ENCODE assay signal across 1 cellular context in the genomic region with DNA sequence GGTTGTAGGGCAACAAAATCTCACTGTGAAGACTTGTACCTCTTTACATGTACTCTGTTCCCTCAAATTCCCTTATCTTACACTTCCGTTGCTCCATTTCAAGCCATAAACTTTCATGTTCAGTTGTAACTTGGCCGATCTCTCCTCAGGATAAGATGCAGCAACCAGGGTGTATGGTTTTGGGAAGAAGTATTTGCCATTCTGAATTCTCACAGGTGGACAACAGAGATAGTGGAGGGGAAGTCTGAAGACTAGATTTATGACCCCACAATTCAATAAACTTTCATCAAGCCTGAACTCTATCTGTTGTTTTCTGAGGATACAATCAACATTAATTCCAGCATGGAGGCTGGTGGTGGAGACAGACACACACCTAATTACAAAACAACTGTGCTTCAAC.
A peak's percentile ranks its signal among the peaks of the same experiment; 100 is the strongest.
TF ChIP-seq lines count a peak whose summit lies in the region.

No MANE protein-coding gene starts in this region.

TF ChIP-seq in K562, 482 proteins besides CTCF, POLR2A, EP300 and RAD21 (continues in another document):
- TF ChIP-seq ZFP36 (IDR thresholded peaks at IDR 0.05; ENCODE audit: low read depth, low read length, partially characterized antibody), result no peak
- no peak for TF ChIP-seq ZNF274 (IDR thresholded peaks at IDR 0.05; ENCODE audit: borderline replicate concordance, low read depth, low read length)
- no peak for TF ChIP-seq GABPB2 (CRISPR knock-in tag; conservative IDR thresholded peaks at IDR 0.05)
- TF ChIP-seq GTF2A2 (tag; IDR thresholded peaks at IDR 0.05), result no peak
- no peak for TF ChIP-seq CHD2 (IDR thresholded peaks at IDR 0.05; ENCODE audit: low read depth, low read length)
- TF ChIP-seq, protein P1, sequence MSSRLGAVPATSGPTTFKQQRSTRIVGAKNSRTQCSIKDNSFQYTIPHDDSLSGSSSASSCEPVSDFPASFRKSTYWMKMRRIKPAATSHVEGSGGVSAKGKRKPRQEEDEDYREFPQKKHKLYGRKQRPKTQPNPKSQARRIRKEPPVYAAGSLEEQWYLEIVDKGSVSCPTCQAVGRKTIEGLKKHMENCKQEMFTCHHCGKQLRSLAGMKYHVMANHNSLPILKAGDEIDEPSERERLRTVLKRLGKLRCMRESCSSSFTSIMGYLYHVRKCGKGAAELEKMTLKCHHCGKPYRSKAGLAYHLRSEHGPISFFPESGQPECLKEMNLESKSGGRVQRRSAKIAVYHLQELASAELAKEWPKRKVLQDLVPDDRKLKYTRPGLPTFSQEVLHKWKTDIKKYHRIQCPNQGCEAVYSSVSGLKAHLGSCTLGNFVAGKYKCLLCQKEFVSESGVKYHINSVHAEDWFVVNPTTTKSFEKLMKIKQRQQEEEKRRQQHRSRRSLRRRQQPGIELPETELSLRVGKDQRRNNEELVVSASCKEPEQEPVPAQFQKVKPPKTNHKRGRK (tag; IDR thresholded peaks at IDR 0.05), result no peak
- peak; percentile 37; the same call in 1 of the 2 replicates for TF ChIP-seq NCOR1 (IDR thresholded peaks at IDR 0.05)
- TF ChIP-seq SMARCE1 (IDR thresholded peaks at IDR 0.05), result peak; percentile 65; the same call in 1 of the 2 replicates
- TF ChIP-seq POLR2G (IDR thresholded peaks at IDR 0.05; ENCODE audit: low read depth, low read length), result no peak
- peak; percentile 29; the same call in 1 of the 2 replicates for TF ChIP-seq GATA2 (CRISPR knock-in tag; IDR thresholded peaks at IDR 0.05)
- no peak for TF ChIP-seq U2AF2 (optimal IDR thresholded peaks at IDR 0.05; ENCODE audit: low read depth, low read length)
- TF ChIP-seq, protein P2, sequence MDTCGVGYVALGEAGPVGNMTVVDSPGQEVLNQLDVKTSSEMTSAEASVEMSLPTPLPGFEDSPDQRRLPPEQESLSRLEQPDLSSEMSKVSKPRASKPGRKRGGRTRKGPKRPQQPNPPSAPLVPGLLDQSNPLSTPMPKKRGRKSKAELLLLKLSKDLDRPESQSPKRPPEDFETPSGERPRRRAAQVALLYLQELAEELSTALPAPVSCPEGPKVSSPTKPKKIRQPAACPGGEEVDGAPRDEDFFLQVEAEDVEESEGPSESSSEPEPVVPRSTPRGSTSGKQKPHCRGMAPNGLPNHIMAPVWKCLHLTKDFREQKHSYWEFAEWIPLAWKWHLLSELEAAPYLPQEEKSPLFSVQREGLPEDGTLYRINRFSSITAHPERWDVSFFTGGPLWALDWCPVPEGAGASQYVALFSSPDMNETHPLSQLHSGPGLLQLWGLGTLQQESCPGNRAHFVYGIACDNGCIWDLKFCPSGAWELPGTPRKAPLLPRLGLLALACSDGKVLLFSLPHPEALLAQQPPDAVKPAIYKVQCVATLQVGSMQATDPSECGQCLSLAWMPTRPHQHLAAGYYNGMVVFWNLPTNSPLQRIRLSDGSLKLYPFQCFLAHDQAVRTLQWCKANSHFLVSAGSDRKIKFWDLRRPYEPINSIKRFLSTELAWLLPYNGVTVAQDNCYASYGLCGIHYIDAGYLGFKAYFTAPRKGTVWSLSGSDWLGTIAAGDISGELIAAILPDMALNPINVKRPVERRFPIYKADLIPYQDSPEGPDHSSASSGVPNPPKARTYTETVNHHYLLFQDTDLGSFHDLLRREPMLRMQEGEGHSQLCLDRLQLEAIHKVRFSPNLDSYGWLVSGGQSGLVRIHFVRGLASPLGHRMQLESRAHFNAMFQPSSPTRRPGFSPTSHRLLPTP (IDR thresholded peaks at IDR 0.05; ENCODE audit: borderline replicate concordance, extremely low read depth, insufficient read length), result no peak
- peak; percentile 88 for TF ChIP-seq TEAD4 (IDR thresholded peaks at IDR 0.05; ENCODE audit: low read length)
- TF ChIP-seq TEAD4 (CRISPR knock-in tag; IDR thresholded peaks at IDR 0.05; ENCODE audit: borderline replicate concordance), result no peak
- TF ChIP-seq TAF15 (IDR thresholded peaks at IDR 0.05; ENCODE audit: low read depth, low read length), result no peak
- TF ChIP-seq RAD51 (IDR thresholded peaks at IDR 0.05; ENCODE audit: borderline replicate concordance, low read depth), result no peak
- TF ChIP-seq MEF2D (tag; conservative IDR thresholded peaks at IDR 0.05; ENCODE audit: low read depth), result no peak
- no peak for TF ChIP-seq ZNF76 (CRISPR knock-in tag; IDR thresholded peaks at IDR 0.05; ENCODE audit: borderline replicate concordance)
- TF ChIP-seq JUND (IDR thresholded peaks at IDR 0.05; ENCODE audit: borderline replicate concordance, low read depth, low read length), result peak; percentile 17; the same call in 1 of the 2 replicates
- no peak; the same call in 2 of the 3 replicates for TF ChIP-seq JUND (tag; IDR thresholded peaks at IDR 0.05; ENCODE audit: borderline replicate concordance, low read depth, low read length)
- TF ChIP-seq, protein P3, sequence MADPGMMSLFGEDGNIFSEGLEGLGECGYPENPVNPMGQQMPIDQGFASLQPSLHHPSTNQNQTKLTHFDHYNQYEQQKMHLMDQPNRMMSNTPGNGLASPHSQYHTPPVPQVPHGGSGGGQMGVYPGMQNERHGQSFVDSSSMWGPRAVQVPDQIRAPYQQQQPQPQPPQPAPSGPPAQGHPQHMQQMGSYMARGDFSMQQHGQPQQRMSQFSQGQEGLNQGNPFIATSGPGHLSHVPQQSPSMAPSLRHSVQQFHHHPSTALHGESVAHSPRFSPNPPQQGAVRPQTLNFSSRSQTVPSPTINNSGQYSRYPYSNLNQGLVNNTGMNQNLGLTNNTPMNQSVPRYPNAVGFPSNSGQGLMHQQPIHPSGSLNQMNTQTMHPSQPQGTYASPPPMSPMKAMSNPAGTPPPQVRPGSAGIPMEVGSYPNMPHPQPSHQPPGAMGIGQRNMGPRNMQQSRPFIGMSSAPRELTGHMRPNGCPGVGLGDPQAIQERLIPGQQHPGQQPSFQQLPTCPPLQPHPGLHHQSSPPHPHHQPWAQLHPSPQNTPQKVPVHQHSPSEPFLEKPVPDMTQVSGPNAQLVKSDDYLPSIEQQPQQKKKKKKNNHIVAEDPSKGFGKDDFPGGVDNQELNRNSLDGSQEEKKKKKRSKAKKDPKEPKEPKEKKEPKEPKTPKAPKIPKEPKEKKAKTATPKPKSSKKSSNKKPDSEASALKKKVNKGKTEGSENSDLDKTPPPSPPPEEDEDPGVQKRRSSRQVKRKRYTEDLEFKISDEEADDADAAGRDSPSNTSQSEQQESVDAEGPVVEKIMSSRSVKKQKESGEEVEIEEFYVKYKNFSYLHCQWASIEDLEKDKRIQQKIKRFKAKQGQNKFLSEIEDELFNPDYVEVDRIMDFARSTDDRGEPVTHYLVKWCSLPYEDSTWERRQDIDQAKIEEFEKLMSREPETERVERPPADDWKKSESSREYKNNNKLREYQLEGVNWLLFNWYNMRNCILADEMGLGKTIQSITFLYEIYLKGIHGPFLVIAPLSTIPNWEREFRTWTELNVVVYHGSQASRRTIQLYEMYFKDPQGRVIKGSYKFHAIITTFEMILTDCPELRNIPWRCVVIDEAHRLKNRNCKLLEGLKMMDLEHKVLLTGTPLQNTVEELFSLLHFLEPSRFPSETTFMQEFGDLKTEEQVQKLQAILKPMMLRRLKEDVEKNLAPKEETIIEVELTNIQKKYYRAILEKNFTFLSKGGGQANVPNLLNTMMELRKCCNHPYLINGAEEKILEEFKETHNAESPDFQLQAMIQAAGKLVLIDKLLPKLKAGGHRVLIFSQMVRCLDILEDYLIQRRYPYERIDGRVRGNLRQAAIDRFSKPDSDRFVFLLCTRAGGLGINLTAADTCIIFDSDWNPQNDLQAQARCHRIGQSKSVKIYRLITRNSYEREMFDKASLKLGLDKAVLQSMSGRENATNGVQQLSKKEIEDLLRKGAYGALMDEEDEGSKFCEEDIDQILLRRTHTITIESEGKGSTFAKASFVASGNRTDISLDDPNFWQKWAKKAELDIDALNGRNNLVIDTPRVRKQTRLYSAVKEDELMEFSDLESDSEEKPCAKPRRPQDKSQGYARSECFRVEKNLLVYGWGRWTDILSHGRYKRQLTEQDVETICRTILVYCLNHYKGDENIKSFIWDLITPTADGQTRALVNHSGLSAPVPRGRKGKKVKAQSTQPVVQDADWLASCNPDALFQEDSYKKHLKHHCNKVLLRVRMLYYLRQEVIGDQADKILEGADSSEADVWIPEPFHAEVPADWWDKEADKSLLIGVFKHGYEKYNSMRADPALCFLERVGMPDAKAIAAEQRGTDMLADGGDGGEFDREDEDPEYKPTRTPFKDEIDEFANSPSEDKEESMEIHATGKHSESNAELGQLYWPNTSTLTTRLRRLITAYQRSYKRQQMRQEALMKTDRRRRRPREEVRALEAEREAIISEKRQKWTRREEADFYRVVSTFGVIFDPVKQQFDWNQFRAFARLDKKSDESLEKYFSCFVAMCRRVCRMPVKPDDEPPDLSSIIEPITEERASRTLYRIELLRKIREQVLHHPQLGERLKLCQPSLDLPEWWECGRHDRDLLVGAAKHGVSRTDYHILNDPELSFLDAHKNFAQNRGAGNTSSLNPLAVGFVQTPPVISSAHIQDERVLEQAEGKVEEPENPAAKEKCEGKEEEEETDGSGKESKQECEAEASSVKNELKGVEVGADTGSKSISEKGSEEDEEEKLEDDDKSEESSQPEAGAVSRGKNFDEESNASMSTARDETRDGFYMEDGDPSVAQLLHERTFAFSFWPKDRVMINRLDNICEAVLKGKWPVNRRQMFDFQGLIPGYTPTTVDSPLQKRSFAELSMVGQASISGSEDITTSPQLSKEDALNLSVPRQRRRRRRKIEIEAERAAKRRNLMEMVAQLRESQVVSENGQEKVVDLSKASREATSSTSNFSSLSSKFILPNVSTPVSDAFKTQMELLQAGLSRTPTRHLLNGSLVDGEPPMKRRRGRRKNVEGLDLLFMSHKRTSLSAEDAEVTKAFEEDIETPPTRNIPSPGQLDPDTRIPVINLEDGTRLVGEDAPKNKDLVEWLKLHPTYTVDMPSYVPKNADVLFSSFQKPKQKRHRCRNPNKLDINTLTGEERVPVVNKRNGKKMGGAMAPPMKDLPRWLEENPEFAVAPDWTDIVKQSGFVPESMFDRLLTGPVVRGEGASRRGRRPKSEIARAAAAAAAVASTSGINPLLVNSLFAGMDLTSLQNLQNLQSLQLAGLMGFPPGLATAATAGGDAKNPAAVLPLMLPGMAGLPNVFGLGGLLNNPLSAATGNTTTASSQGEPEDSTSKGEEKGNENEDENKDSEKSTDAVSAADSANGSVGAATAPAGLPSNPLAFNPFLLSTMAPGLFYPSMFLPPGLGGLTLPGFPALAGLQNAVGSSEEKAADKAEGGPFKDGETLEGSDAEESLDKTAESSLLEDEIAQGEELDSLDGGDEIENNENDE (IDR thresholded peaks at IDR 0.05; ENCODE audit: low read depth, low read length), result no peak
- no peak for TF ChIP-seq ETV5 (CRISPR knock-in tag; IDR thresholded peaks at IDR 0.05; ENCODE audit: low read depth)
- no peak for TF ChIP-seq FOXK2 (conservative IDR thresholded peaks at IDR 0.05 in 1 of 2, IDR thresholded peaks at IDR 0.05 in 1 of 2; ENCODE audit: low read depth in 2 of 2)
- TF ChIP-seq, protein P4, sequence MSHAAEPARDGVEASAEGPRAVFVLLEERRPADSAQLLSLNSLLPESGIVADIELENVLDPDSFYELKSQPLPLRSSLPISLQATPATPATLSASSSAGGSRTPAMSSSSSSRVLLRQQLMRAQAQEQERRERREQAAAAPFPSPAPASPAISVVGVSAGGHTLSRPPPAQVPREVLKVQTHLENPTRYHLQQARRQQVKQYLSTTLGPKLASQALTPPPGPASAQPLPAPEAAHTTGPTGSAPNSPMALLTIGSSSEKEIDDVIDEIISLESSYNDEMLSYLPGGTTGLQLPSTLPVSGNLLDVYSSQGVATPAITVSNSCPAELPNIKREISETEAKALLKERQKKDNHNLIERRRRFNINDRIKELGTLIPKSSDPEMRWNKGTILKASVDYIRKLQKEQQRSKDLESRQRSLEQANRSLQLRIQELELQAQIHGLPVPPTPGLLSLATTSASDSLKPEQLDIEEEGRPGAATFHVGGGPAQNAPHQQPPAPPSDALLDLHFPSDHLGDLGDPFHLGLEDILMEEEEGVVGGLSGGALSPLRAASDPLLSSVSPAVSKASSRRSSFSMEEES (CRISPR knock-in tag; IDR thresholded peaks at IDR 0.05), result no peak
- TF ChIP-seq ZNF140 (CRISPR knock-in tag; IDR thresholded peaks at IDR 0.05), result no peak
- TF ChIP-seq, protein P5, sequence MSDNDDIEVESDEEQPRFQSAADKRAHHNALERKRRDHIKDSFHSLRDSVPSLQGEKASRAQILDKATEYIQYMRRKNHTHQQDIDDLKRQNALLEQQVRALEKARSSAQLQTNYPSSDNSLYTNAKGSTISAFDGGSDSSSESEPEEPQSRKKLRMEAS (CRISPR knock-in tag; IDR thresholded peaks at IDR 0.05), result no peak
- no peak for TF ChIP-seq NBN (IDR thresholded peaks at IDR 0.05; ENCODE audit: low read depth)
- TF ChIP-seq CHD4 (IDR thresholded peaks at IDR 0.05; ENCODE audit: insufficient read depth, insufficient replicate concordance, low read depth, low read length, poor library complexity, severe bottlenecking), result no peak
- no peak for TF ChIP-seq RFX7 (CRISPR knock-in tag; IDR thresholded peaks at IDR 0.05)
- TF ChIP-seq ZNF436 (CRISPR knock-in tag; IDR thresholded peaks at IDR 0.05), result no peak
- TF ChIP-seq, protein P6, sequence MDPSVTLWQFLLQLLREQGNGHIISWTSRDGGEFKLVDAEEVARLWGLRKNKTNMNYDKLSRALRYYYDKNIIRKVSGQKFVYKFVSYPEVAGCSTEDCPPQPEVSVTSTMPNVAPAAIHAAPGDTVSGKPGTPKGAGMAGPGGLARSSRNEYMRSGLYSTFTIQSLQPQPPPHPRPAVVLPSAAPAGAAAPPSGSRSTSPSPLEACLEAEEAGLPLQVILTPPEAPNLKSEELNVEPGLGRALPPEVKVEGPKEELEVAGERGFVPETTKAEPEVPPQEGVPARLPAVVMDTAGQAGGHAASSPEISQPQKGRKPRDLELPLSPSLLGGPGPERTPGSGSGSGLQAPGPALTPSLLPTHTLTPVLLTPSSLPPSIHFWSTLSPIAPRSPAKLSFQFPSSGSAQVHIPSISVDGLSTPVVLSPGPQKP (CRISPR knock-in tag; IDR thresholded peaks at IDR 0.05), result no peak
- TF ChIP-seq, protein P7, sequence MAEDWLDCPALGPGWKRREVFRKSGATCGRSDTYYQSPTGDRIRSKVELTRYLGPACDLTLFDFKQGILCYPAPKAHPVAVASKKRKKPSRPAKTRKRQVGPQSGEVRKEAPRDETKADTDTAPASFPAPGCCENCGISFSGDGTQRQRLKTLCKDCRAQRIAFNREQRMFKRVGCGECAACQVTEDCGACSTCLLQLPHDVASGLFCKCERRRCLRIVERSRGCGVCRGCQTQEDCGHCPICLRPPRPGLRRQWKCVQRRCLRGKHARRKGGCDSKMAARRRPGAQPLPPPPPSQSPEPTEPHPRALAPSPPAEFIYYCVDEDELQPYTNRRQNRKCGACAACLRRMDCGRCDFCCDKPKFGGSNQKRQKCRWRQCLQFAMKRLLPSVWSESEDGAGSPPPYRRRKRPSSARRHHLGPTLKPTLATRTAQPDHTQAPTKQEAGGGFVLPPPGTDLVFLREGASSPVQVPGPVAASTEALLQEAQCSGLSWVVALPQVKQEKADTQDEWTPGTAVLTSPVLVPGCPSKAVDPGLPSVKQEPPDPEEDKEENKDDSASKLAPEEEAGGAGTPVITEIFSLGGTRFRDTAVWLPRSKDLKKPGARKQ (CRISPR knock-in tag; IDR thresholded peaks at IDR 0.05), result no peak
- TF ChIP-seq HIVEP1 (CRISPR knock-in tag; IDR thresholded peaks at IDR 0.05), result no peak
- TF ChIP-seq CREBBP (IDR thresholded peaks at IDR 0.05; ENCODE audit: low read depth, low read length), result no peak
